32 cellular contexts compared by ENCODE assay signal in the genomic region with DNA sequence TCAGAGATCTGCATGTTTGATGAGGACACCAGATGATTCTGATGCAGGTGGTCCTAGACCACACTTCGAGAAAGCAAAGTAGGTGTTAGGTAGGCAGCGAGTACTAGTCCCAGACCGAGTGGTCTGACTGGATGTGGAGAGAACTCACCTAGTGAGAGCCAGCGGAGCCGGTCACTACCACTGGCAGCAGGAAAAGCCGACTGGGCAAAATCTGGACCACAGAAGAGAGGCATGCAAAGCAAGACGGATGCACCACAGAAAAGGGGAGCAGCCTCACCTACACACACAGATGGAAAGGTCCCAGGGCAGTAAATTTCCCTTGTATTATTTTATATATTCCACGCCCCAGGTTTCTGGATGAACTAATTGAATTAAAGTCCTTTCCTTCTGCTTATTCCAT.
"Had no signal": no experiment of that assay in that cellular context is flagged by ENCODE, and none has a peak within 500 bp of the region (broad histone marks: within the 10 kb centered on the region; RNA-seq: fewer than 3 reads in every experiment).

No MANE protein-coding gene starts in this region.

- DNase-seq: activated B cell treated with CpG ODN at 0.5 μM for 24 hours; activated CD4-positive, alpha-beta memory T cell treated with anti-CD3 and anti-CD28 coated beads for 36 hours; activated CD4-positive, alpha-beta T cell treated with anti-CD3 and anti-CD28 coated beads for 36 hours; activated CD4-positive, alpha-beta T cell treated with anti-CD3 and anti-CD28 coated beads, Interleukin-2, amount 10 ng/mL, durations not matched to agents 24 days and 14 days; activated CD4-positive, CD25-positive, alpha-beta regulatory T cell treated with anti-CD3 and anti-CD28 coated beads, Interleukin-2, amount 50 U/mL, for 72 hours; activated CD8-positive, alpha-beta memory T cell treated with anti-CD3 and anti-CD28 coated beads, Interleukin-2, amount 10 ng/mL, durations not matched to agents 7 days and 5 days; activated CD8-positive, alpha-beta memory T cell treated with anti-CD3 and anti-CD28 coated beads, Interleukin-2, amount 50 U/mL, for 4 hours; activated CD8-positive, alpha-beta T cell treated with anti-CD3 and anti-CD28 coated beads, Interleukin-2, amount 10 ng/mL, durations not matched to agents 7 days and 5 days; activated gamma-delta T cell; activated naive CD4-positive, alpha-beta T cell; activated naive CD4-positive, alpha-beta T cell treated with anti-CD3 and anti-CD28 coated beads, Interleukin-2, amount 10 ng/mL, durations not matched to agents 7 days and 5 days; activated naive CD8-positive, alpha-beta T cell treated with anti-CD3 and anti-CD28 coated beads, Interleukin-2, amount 10 ng/mL, durations not matched to agents 7 days and 5 days; activated T-cell treated with anti-CD3 and anti-CD28 coated beads, Interleukin-2, amount 50 U/mL, for 1 hour; activated T-cell treated with anti-CD3 and anti-CD28 coated beads, Interleukin-2, amount 50 U/mL, for 48 hours; amniotic stem cell; anterior cingulate cortex; brain microvascular endothelial cell; cerebellar nuclear complex; colonic mucosa; effector CD8-positive, alpha-beta T cell; esophagus squamous epithelium; foreskin melanocyte; heart right ventricle; T1000; WERI-Rb-1 had no signal

- H3K36me3 ChIP-seq: colonic mucosa had no signal

- H3K9me3 ChIP-seq: colonic mucosa, esophagus squamous epithelium, gastroesophageal sphincter, heart right ventricle had no signal

- H3K4me2 ChIP-seq: hepatocyte had no signal

- H3K4me3 ChIP-seq: colonic mucosa, esophagus squamous epithelium, gastroesophageal sphincter, heart right ventricle, hepatocyte had no signal

- H3K27me3 ChIP-seq: brain microvascular endothelial cell, colonic mucosa, esophagus squamous epithelium, gastroesophageal sphincter, heart right ventricle, hepatocyte had no signal

- H3K4me1 Mint-ChIP-seq: activated B cell treated with CpG ODN at 0.5 μM for 24 hours had no signal

- H2AFZ ChIP-seq: hepatocyte had no signal

- ATAC-seq: activated CD4-positive, alpha-beta T cell treated with anti-CD3 and anti-CD28 coated beads for 36 hours; activated CD8-positive, alpha-beta memory T cell treated with anti-CD3 and anti-CD28 coated beads, Interleukin-2, amount 10 ng/mL, durations not matched to agents 7 days and 5 days; activated CD8-positive, alpha-beta T cell treated with anti-CD3 and anti-CD28 coated beads, Interleukin-2, amount 10 ng/mL, durations not matched to agents 7 days and 5 days; activated naive CD4-positive, alpha-beta T cell treated with anti-CD3 and anti-CD28 coated beads, Interleukin-2, amount 50 U/mL, for 72 hours; gastroesophageal sphincter; heart right ventricle had no signal

- H3K9me3 Mint-ChIP-seq: activated B cell treated with CpG ODN at 0.5 μM for 24 hours; activated CD4-positive, alpha-beta memory T cell treated with anti-CD3 and anti-CD28 coated beads for 36 hours; activated CD4-positive, alpha-beta T cell treated with anti-CD3 and anti-CD28 coated beads, Interleukin-2, amount 10 ng/mL, durations not matched to agents 24 days and 14 days; activated naive CD4-positive, alpha-beta T cell treated with anti-CD3 and anti-CD28 coated beads, Interleukin-2, amount 10 ng/mL, durations not matched to agents 7 days and 5 days; activated naive CD4-positive, alpha-beta T cell treated with anti-CD3 and anti-CD28 coated beads, Interleukin-2, amount 50 U/mL, for 72 hours; activated naive CD8-positive, alpha-beta T cell treated with anti-CD3 and anti-CD28 coated beads, Interleukin-2, amount 10 ng/mL, durations not matched to agents 7 days and 5 days had no signal

- H3K27ac ChIP-seq: brain microvascular endothelial cell, colonic mucosa, epithelial cell of prostate, esophagus squamous epithelium, gastroesophageal sphincter, heart right ventricle, hepatocyte, WERI-Rb-1 had no signal

- FAIRE-seq: astrocyte, bronchial epithelial cell, endometrium had no signal

- H3K4me3 Mint-ChIP-seq: activated B cell treated with CpG ODN at 0.5 μM for 24 hours; activated CD4-positive, alpha-beta memory T cell treated with anti-CD3 and anti-CD28 coated beads for 36 hours; activated CD4-positive, alpha-beta T cell treated with anti-CD3 and anti-CD28 coated beads for 36 hours; activated CD4-positive, alpha-beta T cell treated with anti-CD3 and anti-CD28 coated beads, Interleukin-2, amount 10 ng/mL, durations not matched to agents 24 days and 14 days; activated CD8-positive, alpha-beta memory T cell treated with anti-CD3 and anti-CD28 coated beads, Interleukin-2, amount 10 ng/mL, durations not matched to agents 7 days and 5 days; activated CD8-positive, alpha-beta T cell treated with anti-CD3 and anti-CD28 coated beads, Interleukin-2, amount 10 ng/mL, durations not matched to agents 7 days and 5 days; activated naive CD4-positive, alpha-beta T cell treated with anti-CD3 and anti-CD28 coated beads, Interleukin-2, amount 10 ng/mL, durations not matched to agents 7 days and 5 days; activated naive CD8-positive, alpha-beta T cell treated with anti-CD3 and anti-CD28 coated beads, Interleukin-2, amount 10 ng/mL, durations not matched to agents 7 days and 5 days had no signal

- H3K27ac Mint-ChIP-seq: activated B cell treated with CpG ODN at 0.5 μM for 24 hours; activated CD4-positive, alpha-beta memory T cell treated with anti-CD3 and anti-CD28 coated beads for 36 hours; activated CD4-positive, alpha-beta T cell treated with anti-CD3 and anti-CD28 coated beads for 36 hours; activated CD4-positive, alpha-beta T cell treated with anti-CD3 and anti-CD28 coated beads, Interleukin-2, amount 10 ng/mL, durations not matched to agents 24 days and 14 days; activated CD8-positive, alpha-beta memory T cell treated with anti-CD3 and anti-CD28 coated beads, Interleukin-2, amount 10 ng/mL, durations not matched to agents 7 days and 5 days; activated CD8-positive, alpha-beta T cell treated with anti-CD3 and anti-CD28 coated beads, Interleukin-2, amount 10 ng/mL, durations not matched to agents 7 days and 5 days; activated naive CD4-positive, alpha-beta T cell treated with anti-CD3 and anti-CD28 coated beads, Interleukin-2, amount 10 ng/mL, durations not matched to agents 7 days and 5 days; activated naive CD4-positive, alpha-beta T cell treated with anti-CD3 and anti-CD28 coated beads, Interleukin-2, amount 50 U/mL, for 72 hours; activated naive CD8-positive, alpha-beta T cell treated with anti-CD3 and anti-CD28 coated beads, Interleukin-2, amount 10 ng/mL, durations not matched to agents 7 days and 5 days had no signal

- H3K27me3 Mint-ChIP-seq: activated B cell treated with CpG ODN at 0.5 μM for 24 hours; activated CD4-positive, alpha-beta memory T cell treated with anti-CD3 and anti-CD28 coated beads for 36 hours; activated CD4-positive, alpha-beta T cell treated with anti-CD3 and anti-CD28 coated beads for 36 hours; activated CD4-positive, alpha-beta T cell treated with anti-CD3 and anti-CD28 coated beads, Interleukin-2, amount 10 ng/mL, durations not matched to agents 24 days and 14 days; activated CD8-positive, alpha-beta memory T cell treated with anti-CD3 and anti-CD28 coated beads, Interleukin-2, amount 10 ng/mL, durations not matched to agents 7 days and 5 days; activated naive CD4-positive, alpha-beta T cell treated with anti-CD3 and anti-CD28 coated beads, Interleukin-2, amount 10 ng/mL, durations not matched to agents 7 days and 5 days; activated naive CD8-positive, alpha-beta T cell treated with anti-CD3 and anti-CD28 coated beads, Interleukin-2, amount 10 ng/mL, durations not matched to agents 7 days and 5 days had no signal
